29 cellular contexts compared by ENCODE assay signal in genomic region chr14:67887478-67887877, GRCh38.
"Had no signal": no experiment of that assay in that cellular context is flagged by ENCODE, and none has a peak within 500 bp of the region (broad histone marks: within the 10 kb centered on the region; RNA-seq: fewer than 3 reads in every experiment).

No MANE protein-coding gene starts in this region.

- H3K27ac ChIP-seq: ascending aorta, body of pancreas, SJCRH30 had no signal

- H3K27me3 ChIP-seq: ascending aorta, body of pancreas, SJCRH30 had no signal

- H3K4me3 Mint-ChIP-seq: activated CD8-positive, alpha-beta T cell treated with anti-CD3 and anti-CD28 coated beads, Interleukin-2, amount 10 ng/mL, durations not matched to agents 7 days and 5 days; activated naive CD8-positive, alpha-beta T cell treated with anti-CD3 and anti-CD28 coated beads, Interleukin-2, amount 50 U/mL, for 24 hours; activated T-helper 1 cell treated with anti-CD3 and anti-CD28 coated beads, Interleukin-12 subunit alpha, Interleukin-12 subunit beta, Interleukin-2, Interleukin-4 antibody, amounts not matched to agents 30 ng/mL and 10 ng/mL and 1 ng/mL, durations not matched to agents 14 hours and 24 hours and 36 hours; T-helper 2 cell treated with Interferon-gamma antibody and Interleukin-4, amounts not matched to agents 5 μg/mL and 100 μg/mL, for 36 hours; WTC11 had no signal

- DNase-seq: activated CD4-positive, alpha-beta T cell treated with anti-CD3 and anti-CD28 coated beads for 48 hours; activated CD4-positive, alpha-beta T cell treated with anti-CD3 and anti-CD28 coated beads, Interleukin-2, amount 50 U/mL, for 4 hours; activated CD4-positive, CD25-positive, alpha-beta regulatory T cell treated with anti-CD3 and anti-CD28 coated beads, Interleukin-2, amount 50 U/mL, for 72 hours; activated CD8-positive, alpha-beta memory T cell treated with anti-CD3 and anti-CD28 coated beads, Interleukin-2, amount 50 U/mL, for 48 hours; activated CD8-positive, alpha-beta T cell treated with anti-CD3 and anti-CD28 coated beads, Interleukin-2, amount 10 ng/mL, durations not matched to agents 7 days and 5 days; activated effector memory CD4-positive, alpha-beta T cell treated with Interleukin-2 at 50 U/mL for 16 hours; activated naive CD4-positive, alpha-beta T cell; activated naive CD8-positive, alpha-beta T cell treated with anti-CD3 and anti-CD28 coated beads, Interleukin-2, amount 50 U/mL, for 24 hours; activated T-cell treated with anti-CD3 and anti-CD28 coated beads, Interleukin-2, amount 50 U/mL, for 1 hour; amniotic stem cell; body of pancreas; central memory CD4-positive, alpha-beta T cell; KG1; NCI-H1048; NCI-H146; NCI-H187 treated with DMSO at 0.1 percent for 48 hours; NCI-H2081 treated with DMSO at 0.1 percent for 48 hours; NCI-H446; NCI-H524; Right ventricle myocardium superior; RPMI8226; SJCRH30; SK-N-SH had no signal

- H3K4me2 ChIP-seq: SK-N-SH had no signal

- H3K9me3 ChIP-seq: ascending aorta, body of pancreas, SJCRH30, SK-N-SH had no signal

- H3K27me3 Mint-ChIP-seq: activated naive CD8-positive, alpha-beta T cell treated with anti-CD3 and anti-CD28 coated beads, Interleukin-2, amount 50 U/mL, for 24 hours had no signal

- H3K36me3 ChIP-seq: ascending aorta, SJCRH30 had no signal

- H3K9me3 Mint-ChIP-seq: activated naive CD4-positive, alpha-beta T cell treated with anti-CD3 and anti-CD28 coated beads, Interleukin-2, amount 50 U/mL, for 72 hours; activated naive CD8-positive, alpha-beta T cell treated with anti-CD3 and anti-CD28 coated beads, Interleukin-2, amount 50 U/mL, for 24 hours; activated T-helper 1 cell treated with anti-CD3 and anti-CD28 coated beads, Interleukin-12 subunit alpha, Interleukin-12 subunit beta, Interleukin-2, Interleukin-4 antibody, amounts not matched to agents 30 ng/mL and 10 ng/mL and 1 ng/mL, durations not matched to agents 14 hours and 24 hours and 36 hours; T-helper 2 cell treated with Interferon-gamma antibody and Interleukin-4, amounts not matched to agents 5 μg/mL and 100 μg/mL, for 36 hours; WTC11 had no signal

- H3K27ac Mint-ChIP-seq: activated CD8-positive, alpha-beta T cell treated with anti-CD3 and anti-CD28 coated beads, Interleukin-2, amount 10 ng/mL, durations not matched to agents 7 days and 5 days; activated naive CD4-positive, alpha-beta T cell treated with anti-CD3 and anti-CD28 coated beads, Interleukin-2, amount 50 U/mL, for 72 hours; activated naive CD8-positive, alpha-beta T cell treated with anti-CD3 and anti-CD28 coated beads, Interleukin-2, amount 50 U/mL, for 24 hours; activated T-helper 1 cell treated with anti-CD3 and anti-CD28 coated beads, Interleukin-12 subunit alpha, Interleukin-12 subunit beta, Interleukin-2, Interleukin-4 antibody, amounts not matched to agents 30 ng/mL and 10 ng/mL and 1 ng/mL, durations not matched to agents 14 hours and 24 hours and 36 hours; T-helper 2 cell treated with Interferon-gamma antibody and Interleukin-4, amounts not matched to agents 5 μg/mL and 100 μg/mL, for 36 hours; WTC11 had no signal

- ATAC-seq: activated CD8-positive, alpha-beta T cell treated with anti-CD3 and anti-CD28 coated beads, Interleukin-2, amount 10 ng/mL, durations not matched to agents 7 days and 5 days; activated naive CD4-positive, alpha-beta T cell treated with anti-CD3 and anti-CD28 coated beads, Interleukin-2, amount 50 U/mL, for 72 hours; activated naive CD8-positive, alpha-beta T cell treated with anti-CD3 and anti-CD28 coated beads, Interleukin-2, amount 50 U/mL, for 24 hours; body of pancreas; Panc1; WTC11 had no signal

- H3K36me3 Mint-ChIP-seq: activated naive CD4-positive, alpha-beta T cell treated with anti-CD3 and anti-CD28 coated beads, Interleukin-2, amount 50 U/mL, for 72 hours; WTC11 had no signal

- H3K4me3 ChIP-seq: ascending aorta, body of pancreas, SJCRH30 had no signal

- H3K9me2 ChIP-seq: SK-N-SH had no signal
